ENCODE assay signal across 1 cellular context in genomic region chr11:96214745-96215093, GRCh38.
TF ChIP-seq lines count a peak whose summit lies in the region.

No MANE protein-coding gene starts in this region.

TF ChIP-seq in K562, 482 proteins besides CTCF, POLR2A, EP300 and RAD21 (continued from another document):
- TF ChIP-seq, protein P1, sequence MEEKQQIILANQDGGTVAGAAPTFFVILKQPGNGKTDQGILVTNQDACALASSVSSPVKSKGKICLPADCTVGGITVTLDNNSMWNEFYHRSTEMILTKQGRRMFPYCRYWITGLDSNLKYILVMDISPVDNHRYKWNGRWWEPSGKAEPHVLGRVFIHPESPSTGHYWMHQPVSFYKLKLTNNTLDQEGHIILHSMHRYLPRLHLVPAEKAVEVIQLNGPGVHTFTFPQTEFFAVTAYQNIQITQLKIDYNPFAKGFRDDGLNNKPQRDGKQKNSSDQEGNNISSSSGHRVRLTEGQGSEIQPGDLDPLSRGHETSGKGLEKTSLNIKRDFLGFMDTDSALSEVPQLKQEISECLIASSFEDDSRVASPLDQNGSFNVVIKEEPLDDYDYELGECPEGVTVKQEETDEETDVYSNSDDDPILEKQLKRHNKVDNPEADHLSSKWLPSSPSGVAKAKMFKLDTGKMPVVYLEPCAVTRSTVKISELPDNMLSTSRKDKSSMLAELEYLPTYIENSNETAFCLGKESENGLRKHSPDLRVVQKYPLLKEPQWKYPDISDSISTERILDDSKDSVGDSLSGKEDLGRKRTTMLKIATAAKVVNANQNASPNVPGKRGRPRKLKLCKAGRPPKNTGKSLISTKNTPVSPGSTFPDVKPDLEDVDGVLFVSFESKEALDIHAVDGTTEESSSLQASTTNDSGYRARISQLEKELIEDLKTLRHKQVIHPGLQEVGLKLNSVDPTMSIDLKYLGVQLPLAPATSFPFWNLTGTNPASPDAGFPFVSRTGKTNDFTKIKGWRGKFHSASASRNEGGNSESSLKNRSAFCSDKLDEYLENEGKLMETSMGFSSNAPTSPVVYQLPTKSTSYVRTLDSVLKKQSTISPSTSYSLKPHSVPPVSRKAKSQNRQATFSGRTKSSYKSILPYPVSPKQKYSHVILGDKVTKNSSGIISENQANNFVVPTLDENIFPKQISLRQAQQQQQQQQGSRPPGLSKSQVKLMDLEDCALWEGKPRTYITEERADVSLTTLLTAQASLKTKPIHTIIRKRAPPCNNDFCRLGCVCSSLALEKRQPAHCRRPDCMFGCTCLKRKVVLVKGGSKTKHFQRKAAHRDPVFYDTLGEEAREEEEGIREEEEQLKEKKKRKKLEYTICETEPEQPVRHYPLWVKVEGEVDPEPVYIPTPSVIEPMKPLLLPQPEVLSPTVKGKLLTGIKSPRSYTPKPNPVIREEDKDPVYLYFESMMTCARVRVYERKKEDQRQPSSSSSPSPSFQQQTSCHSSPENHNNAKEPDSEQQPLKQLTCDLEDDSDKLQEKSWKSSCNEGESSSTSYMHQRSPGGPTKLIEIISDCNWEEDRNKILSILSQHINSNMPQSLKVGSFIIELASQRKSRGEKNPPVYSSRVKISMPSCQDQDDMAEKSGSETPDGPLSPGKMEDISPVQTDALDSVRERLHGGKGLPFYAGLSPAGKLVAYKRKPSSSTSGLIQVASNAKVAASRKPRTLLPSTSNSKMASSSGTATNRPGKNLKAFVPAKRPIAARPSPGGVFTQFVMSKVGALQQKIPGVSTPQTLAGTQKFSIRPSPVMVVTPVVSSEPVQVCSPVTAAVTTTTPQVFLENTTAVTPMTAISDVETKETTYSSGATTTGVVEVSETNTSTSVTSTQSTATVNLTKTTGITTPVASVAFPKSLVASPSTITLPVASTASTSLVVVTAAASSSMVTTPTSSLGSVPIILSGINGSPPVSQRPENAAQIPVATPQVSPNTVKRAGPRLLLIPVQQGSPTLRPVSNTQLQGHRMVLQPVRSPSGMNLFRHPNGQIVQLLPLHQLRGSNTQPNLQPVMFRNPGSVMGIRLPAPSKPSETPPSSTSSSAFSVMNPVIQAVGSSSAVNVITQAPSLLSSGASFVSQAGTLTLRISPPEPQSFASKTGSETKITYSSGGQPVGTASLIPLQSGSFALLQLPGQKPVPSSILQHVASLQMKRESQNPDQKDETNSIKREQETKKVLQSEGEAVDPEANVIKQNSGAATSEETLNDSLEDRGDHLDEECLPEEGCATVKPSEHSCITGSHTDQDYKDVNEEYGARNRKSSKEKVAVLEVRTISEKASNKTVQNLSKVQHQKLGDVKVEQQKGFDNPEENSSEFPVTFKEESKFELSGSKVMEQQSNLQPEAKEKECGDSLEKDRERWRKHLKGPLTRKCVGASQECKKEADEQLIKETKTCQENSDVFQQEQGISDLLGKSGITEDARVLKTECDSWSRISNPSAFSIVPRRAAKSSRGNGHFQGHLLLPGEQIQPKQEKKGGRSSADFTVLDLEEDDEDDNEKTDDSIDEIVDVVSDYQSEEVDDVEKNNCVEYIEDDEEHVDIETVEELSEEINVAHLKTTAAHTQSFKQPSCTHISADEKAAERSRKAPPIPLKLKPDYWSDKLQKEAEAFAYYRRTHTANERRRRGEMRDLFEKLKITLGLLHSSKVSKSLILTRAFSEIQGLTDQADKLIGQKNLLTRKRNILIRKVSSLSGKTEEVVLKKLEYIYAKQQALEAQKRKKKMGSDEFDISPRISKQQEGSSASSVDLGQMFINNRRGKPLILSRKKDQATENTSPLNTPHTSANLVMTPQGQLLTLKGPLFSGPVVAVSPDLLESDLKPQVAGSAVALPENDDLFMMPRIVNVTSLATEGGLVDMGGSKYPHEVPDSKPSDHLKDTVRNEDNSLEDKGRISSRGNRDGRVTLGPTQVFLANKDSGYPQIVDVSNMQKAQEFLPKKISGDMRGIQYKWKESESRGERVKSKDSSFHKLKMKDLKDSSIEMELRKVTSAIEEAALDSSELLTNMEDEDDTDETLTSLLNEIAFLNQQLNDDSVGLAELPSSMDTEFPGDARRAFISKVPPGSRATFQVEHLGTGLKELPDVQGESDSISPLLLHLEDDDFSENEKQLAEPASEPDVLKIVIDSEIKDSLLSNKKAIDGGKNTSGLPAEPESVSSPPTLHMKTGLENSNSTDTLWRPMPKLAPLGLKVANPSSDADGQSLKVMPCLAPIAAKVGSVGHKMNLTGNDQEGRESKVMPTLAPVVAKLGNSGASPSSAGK (IDR thresholded peaks at IDR 0.05), result peak; percentile 62
- no peak for TF ChIP-seq ZBTB7A (IDR thresholded peaks at IDR 0.05; ENCODE audit: borderline replicate concordance, control insufficient read depth, low read depth, low read length)
- no peak for TF ChIP-seq DNMT1 (IDR thresholded peaks at IDR 0.05)
- no peak for TF ChIP-seq EP400 (IDR thresholded peaks at IDR 0.05)
- TF ChIP-seq SMAD1 (IDR thresholded peaks at IDR 0.05; ENCODE audit: low read depth, low read length, partially characterized antibody), result no peak
- no peak for TF ChIP-seq NRF1 (conservative IDR thresholded peaks at IDR 0.05 in 1 of 2, IDR thresholded peaks at IDR 0.05 in 1 of 2)
- no peak for TF ChIP-seq HSF4 (CRISPR knock-in tag; IDR thresholded peaks at IDR 0.05; ENCODE audit: borderline replicate concordance)
- TF ChIP-seq, protein P2, sequence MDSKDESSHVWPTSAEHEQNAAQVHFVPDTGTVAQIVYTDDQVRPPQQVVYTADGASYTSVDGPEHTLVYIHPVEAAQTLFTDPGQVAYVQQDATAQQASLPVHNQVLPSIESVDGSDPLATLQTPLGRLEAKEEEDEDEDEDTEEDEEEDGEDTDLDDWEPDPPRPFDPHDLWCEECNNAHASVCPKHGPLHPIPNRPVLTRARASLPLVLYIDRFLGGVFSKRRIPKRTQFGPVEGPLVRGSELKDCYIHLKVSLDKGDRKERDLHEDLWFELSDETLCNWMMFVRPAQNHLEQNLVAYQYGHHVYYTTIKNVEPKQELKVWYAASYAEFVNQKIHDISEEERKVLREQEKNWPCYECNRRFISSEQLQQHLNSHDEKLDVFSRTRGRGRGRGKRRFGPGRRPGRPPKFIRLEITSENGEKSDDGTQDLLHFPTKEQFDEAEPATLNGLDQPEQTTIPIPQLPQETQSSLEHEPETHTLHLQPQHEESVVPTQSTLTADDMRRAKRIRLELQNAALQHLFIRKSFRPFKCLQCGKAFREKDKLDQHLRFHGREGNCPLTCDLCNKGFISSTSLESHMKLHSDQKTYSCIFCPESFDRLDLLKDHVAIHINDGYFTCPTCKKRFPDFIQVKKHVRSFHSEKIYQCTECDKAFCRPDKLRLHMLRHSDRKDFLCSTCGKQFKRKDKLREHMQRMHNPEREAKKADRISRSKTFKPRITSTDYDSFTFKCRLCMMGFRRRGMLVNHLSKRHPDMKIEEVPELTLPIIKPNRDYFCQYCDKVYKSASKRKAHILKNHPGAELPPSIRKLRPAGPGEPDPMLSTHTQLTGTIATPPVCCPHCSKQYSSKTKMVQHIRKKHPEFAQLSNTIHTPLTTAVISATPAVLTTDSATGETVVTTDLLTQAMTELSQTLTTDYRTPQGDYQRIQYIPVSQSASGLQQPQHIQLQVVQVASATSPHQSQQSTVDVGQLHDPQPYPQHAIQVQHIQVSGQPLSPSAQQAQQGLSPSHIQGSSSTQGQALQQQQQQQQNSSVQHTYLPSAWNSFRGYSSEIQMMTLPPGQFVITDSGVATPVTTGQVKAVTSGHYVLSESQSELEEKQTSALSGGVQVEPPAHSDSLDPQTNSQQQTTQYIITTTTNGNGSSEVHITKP (IDR thresholded peaks at IDR 0.05; ENCODE audit: partially characterized antibody), result no peak
- TF ChIP-seq RUNX1 (IDR thresholded peaks at IDR 0.05; ENCODE audit: low read depth), result no peak
- TF ChIP-seq CAMTA2 (CRISPR knock-in tag; conservative IDR thresholded peaks at IDR 0.05), result no peak
- no peak for TF ChIP-seq FOSL1 (tag; conservative IDR thresholded peaks at IDR 0.05)
- TF ChIP-seq CEBPZ (IDR thresholded peaks at IDR 0.05; ENCODE audit: borderline replicate concordance, low read depth, low read length), result no peak
- TF ChIP-seq MLLT1 (IDR thresholded peaks at IDR 0.05), result no peak
- no peak for TF ChIP-seq ASH1L (IDR thresholded peaks at IDR 0.05; ENCODE audit: borderline replicate concordance, low read depth, partially characterized antibody)
- no peak for TF ChIP-seq DLX4 (CRISPR knock-in tag; IDR thresholded peaks at IDR 0.05)
- TF ChIP-seq KDM1A (IDR thresholded peaks at IDR 0.05), result 0 out of 4 replicates have a peak, but pooled peaks of 1 of the 2 experiments have one; percentile 30
- no peak for TF ChIP-seq MYBL2 (IDR thresholded peaks at IDR 0.05; ENCODE audit: low read depth)
- TF ChIP-seq MYBL2 (CRISPR knock-in tag; IDR thresholded peaks at IDR 0.05; ENCODE audit: borderline replicate concordance), result no peak
- TF ChIP-seq ZNF316 (IDR thresholded peaks at IDR 0.05), result no peak
- no peak for TF ChIP-seq OTX1 (CRISPR knock-in tag; IDR thresholded peaks at IDR 0.05)
- TF ChIP-seq SRSF1 (IDR thresholded peaks at IDR 0.05; ENCODE audit: low read depth, low read length), result no peak
- no peak for TF ChIP-seq PCBP2 (IDR thresholded peaks at IDR 0.05; ENCODE audit: low read depth, low read length, poor library complexity, severe bottlenecking)
- no peak for TF ChIP-seq BRD9 (IDR thresholded peaks at IDR 0.05; ENCODE audit: low read depth, partially characterized antibody)
- no peak for TF ChIP-seq NONO (IDR thresholded peaks at IDR 0.05; ENCODE audit: low read depth in 2 of 2, low read length in 1 of 2)
- TF ChIP-seq L3MBTL2 (IDR thresholded peaks at IDR 0.05), result peak; percentile 41; the same call in 1 of the 2 replicates
- TF ChIP-seq RBM39 (optimal IDR thresholded peaks at IDR 0.05; ENCODE audit: low read depth, low read length), result no peak
- TF ChIP-seq THRAP3 (IDR thresholded peaks at IDR 0.05; ENCODE audit: borderline replicate concordance), result no peak
- TF ChIP-seq NUFIP1 (IDR thresholded peaks at IDR 0.05; ENCODE audit: partially characterized antibody), result no peak
- no peak for TF ChIP-seq E2F3 (CRISPR knock-in tag; IDR thresholded peaks at IDR 0.05)
- no peak for TF ChIP-seq TARDBP (IDR thresholded peaks at IDR 0.05)
- TF ChIP-seq SMARCC2 (IDR thresholded peaks at IDR 0.05; ENCODE audit: low read depth), result no peak
- TF ChIP-seq ATF7 (IDR thresholded peaks at IDR 0.05), result no peak
- no peak for TF ChIP-seq SIRT6 (IDR thresholded peaks at IDR 0.05; ENCODE audit: low read depth, low read length)
- 0 out of 2 replicates have a peak, but pooled peaks have one; percentile 37 for TF ChIP-seq MECOM (CRISPR knock-in tag; IDR thresholded peaks at IDR 0.05)
- TF ChIP-seq, protein P3, sequence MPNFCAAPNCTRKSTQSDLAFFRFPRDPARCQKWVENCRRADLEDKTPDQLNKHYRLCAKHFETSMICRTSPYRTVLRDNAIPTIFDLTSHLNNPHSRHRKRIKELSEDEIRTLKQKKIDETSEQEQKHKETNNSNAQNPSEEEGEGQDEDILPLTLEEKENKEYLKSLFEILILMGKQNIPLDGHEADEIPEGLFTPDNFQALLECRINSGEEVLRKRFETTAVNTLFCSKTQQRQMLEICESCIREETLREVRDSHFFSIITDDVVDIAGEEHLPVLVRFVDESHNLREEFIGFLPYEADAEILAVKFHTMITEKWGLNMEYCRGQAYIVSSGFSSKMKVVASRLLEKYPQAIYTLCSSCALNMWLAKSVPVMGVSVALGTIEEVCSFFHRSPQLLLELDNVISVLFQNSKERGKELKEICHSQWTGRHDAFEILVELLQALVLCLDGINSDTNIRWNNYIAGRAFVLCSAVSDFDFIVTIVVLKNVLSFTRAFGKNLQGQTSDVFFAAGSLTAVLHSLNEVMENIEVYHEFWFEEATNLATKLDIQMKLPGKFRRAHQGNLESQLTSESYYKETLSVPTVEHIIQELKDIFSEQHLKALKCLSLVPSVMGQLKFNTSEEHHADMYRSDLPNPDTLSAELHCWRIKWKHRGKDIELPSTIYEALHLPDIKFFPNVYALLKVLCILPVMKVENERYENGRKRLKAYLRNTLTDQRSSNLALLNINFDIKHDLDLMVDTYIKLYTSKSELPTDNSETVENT (CRISPR knock-in tag; IDR thresholded peaks at IDR 0.05), result no peak
- TF ChIP-seq NR2F6 (CRISPR knock-in tag; IDR thresholded peaks at IDR 0.05), result no peak
- TF ChIP-seq SNAPC5 (CRISPR knock-in tag; IDR thresholded peaks at IDR 0.05), result no peak
- TF ChIP-seq POLR2B (IDR thresholded peaks at IDR 0.05; ENCODE audit: low read depth, partially characterized antibody), result no peak
- TF ChIP-seq KAT7 (CRISPR knock-in tag; IDR thresholded peaks at IDR 0.05; ENCODE audit: borderline replicate concordance), result no peak
